In genomic region chr17:29115906-29116651, GRCh38 we compare ENCODE assay signal across 1 cellular context.
TF ChIP-seq lines count a peak whose summit lies in the region.

No MANE protein-coding gene starts in this region.

TF ChIP-seq in HCT116, 20 proteins besides CTCF, POLR2A, EP300 and RAD21 (continued from another document):
- no peak for TF ChIP-seq ZBTB33 (IDR thresholded peaks at IDR 0.05; ENCODE audit: extremely low read depth, insufficient replicate concordance, low read length)
- TF ChIP-seq CEBPB (IDR thresholded peaks at IDR 0.05; ENCODE audit: low read depth) = no peak
- no peak for TF ChIP-seq TCF7L2 (IDR thresholded peaks at IDR 0.05; ENCODE audit: borderline replicate concordance, extremely low read depth, insufficient read depth, insufficient read length)
- TF ChIP-seq ZNF274 (IDR thresholded peaks at IDR 0.05; ENCODE audit: low read depth, low read length) = no peak
- no peak for TF ChIP-seq JUND (IDR thresholded peaks at IDR 0.05)
- no peak for TF ChIP-seq REST (IDR thresholded peaks at IDR 0.05; ENCODE audit: low read depth)
- no peak for TF ChIP-seq EGR1 (IDR thresholded peaks at IDR 0.05; ENCODE audit: low read depth)
- TF ChIP-seq YY1 (IDR thresholded peaks at IDR 0.05; ENCODE audit: extremely low read depth, insufficient replicate concordance, low read depth, low read length) = no peak
- TF ChIP-seq, protein P1, sequence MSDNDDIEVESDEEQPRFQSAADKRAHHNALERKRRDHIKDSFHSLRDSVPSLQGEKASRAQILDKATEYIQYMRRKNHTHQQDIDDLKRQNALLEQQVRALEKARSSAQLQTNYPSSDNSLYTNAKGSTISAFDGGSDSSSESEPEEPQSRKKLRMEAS (IDR thresholded peaks at IDR 0.05) = no peak
- no peak for TF ChIP-seq SIN3A (IDR thresholded peaks at IDR 0.05; ENCODE audit: low read depth)
- TF ChIP-seq SP1 (IDR thresholded peaks at IDR 0.05; ENCODE audit: low read depth) = no peak
- no peak for TF ChIP-seq POLR2AphosphoS5 (IDR thresholded peaks at IDR 0.05; ENCODE audit: low read depth, low read length)
- TF ChIP-seq SRF (IDR thresholded peaks at IDR 0.05; ENCODE audit: low read depth) = no peak
